In the genomic region with DNA sequence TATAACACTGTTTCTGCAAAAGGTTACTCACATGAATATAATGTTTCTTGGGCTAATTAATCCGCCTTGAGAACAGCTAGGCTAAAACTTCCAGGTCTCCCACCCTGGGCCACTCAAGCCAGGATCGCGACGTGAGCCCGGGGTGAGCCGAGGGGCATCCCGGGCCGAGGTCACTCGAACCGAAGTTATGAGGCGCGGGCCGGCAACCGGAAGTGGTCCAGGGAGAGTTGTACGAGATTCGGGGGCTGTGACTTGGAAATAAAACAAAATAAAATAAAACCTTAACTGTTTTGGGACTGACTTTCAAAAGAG, we compare ENCODE assay signal across 8 cellular contexts. TPM values are rescaled to one million over a fixed set of nuclear protein-coding genes. Genes with fewer than 3 reads are reported as not detected.
DNase-seq lines count a peak whose midpoint lies in the region; ATAC-seq and TF ChIP-seq lines count a peak whose summit lies in the region.

No MANE protein-coding gene starts in this region.

- H3K4me3 ChIP-seq in LNCaP clone FGC (ENCODE audit: low read depth, low read length): peak overlapping the region; percentile 71

- TF ChIP-seq CTCF in Calu3 (IDR thresholded peaks at IDR 0.05; ENCODE audit: unreplicated experiment): no peak
- TF ChIP-seq CTCF in LNCaP clone FGC (IDR thresholded peaks at IDR 0.05; ENCODE audit: control insufficient read depth, extremely low read depth, insufficient read depth): no peak

- no peaks in the 10 kb centered on the region for H3K27me3 Mint-ChIP-seq in Calu3 (ENCODE audit: unreplicated experiment)
- no peaks in the 10 kb centered on the region for H3K27me3 Mint-ChIP-seq in dendritic cell treated with granulocyte-macrophage colony-stimulating factor and Interleukin-4, amounts not matched to agents 40 ng/mL and 50 ng/mL, for 4 days
- H3K27me3 Mint-ChIP-seq in naive B cell: no peaks in the 10 kb centered on the region

- H3K36me3 Mint-ChIP-seq in Calu3 (ENCODE audit: insufficient read depth, unreplicated experiment) (peaks cover 39% of the 10 kb centered on the region), naive B cell (peaks cover 6 to 8% of the 10 kb centered on the region in 2 donors)
- peaks cover 37% of the 10 kb centered on the region for H3K36me3 Mint-ChIP-seq in dendritic cell treated with granulocyte-macrophage colony-stimulating factor and Interleukin-4, amounts not matched to agents 40 ng/mL and 50 ng/mL, for 4 days (ENCODE audit: low read depth)

- no peaks in the 10 kb centered on the region for H3K9me3 Mint-ChIP-seq in Calu3 (ENCODE audit: low read depth, unreplicated experiment)
- H3K9me3 Mint-ChIP-seq in dendritic cell treated with granulocyte-macrophage colony-stimulating factor and Interleukin-4, amounts not matched to agents 40 ng/mL and 50 ng/mL, for 4 days: no peaks in the 10 kb centered on the region
- peaks cover 0 to 10% (median 0%) of the 10 kb centered on the region in 7 donors for H3K9me3 Mint-ChIP-seq in naive B cell

- ATAC-seq in GM21737 (IDR thresholded peaks at IDR 0.05; ENCODE audit: unreplicated experiment) (peak; percentile 22), naive B cell (ENCODE audit: low read depth in 2 of 2) (no peak), esophagus mucosa (no peak)

- BruUV-seq in Calu3 (replicated peaks; lab: Mats Ljungman, UMichigan): no TSS peak

- no peak for TF ChIP-seq POLR2A in erythroblast (IDR thresholded peaks at IDR 0.05; ENCODE audit: low read length)

- CTCF ChIA-PET in Calu3 (lab: Charles Lee): no interaction called here

- peak overlapping the region; percentile 80 for H3K27ac Mint-ChIP-seq in Calu3 (ENCODE audit: unreplicated experiment)
- H3K27ac Mint-ChIP-seq in dendritic cell treated with granulocyte-macrophage colony-stimulating factor and Interleukin-4, amounts not matched to agents 40 ng/mL and 50 ng/mL, for 4 days: peak overlapping the region; percentile 97
- peak overlapping the region; percentile 86 to 97 (median 96) for H3K27ac Mint-ChIP-seq in naive B cell

- H3K4me3 Mint-ChIP-seq in Calu3 (ENCODE audit: low read depth, unreplicated experiment) (peak overlapping the region; percentile 92), naive B cell (peak overlapping the region; percentile 73 to 96 (median 90))
- H3K4me3 Mint-ChIP-seq in dendritic cell treated with granulocyte-macrophage colony-stimulating factor and Interleukin-4, amounts not matched to agents 40 ng/mL and 50 ng/mL, for 4 days: peak overlapping the region; percentile 83

- H3K4me1 Mint-ChIP-seq in Calu3 (ENCODE audit: low read depth, unreplicated experiment) (peaks cover 42% of the 10 kb centered on the region), naive B cell (peaks cover 20 to 37% (median 33%) of the 10 kb centered on the region in 3 donors)
- peaks cover 44% of the 10 kb centered on the region for H3K4me1 Mint-ChIP-seq in dendritic cell treated with granulocyte-macrophage colony-stimulating factor and Interleukin-4, amounts not matched to agents 40 ng/mL and 50 ng/mL, for 4 days (ENCODE audit: low read depth)

- intact Hi-C loops in Calu3 (cut with micrococcal nuclease; ENCODE audit: unreplicated experiment): no loop called here
- intact Hi-C loops in dendritic cell treated with granulocyte-macrophage colony-stimulating factor and Interleukin-4, amounts not matched to agents 40 ng/mL and 50 ng/mL, for 4 days (cut with micrococcal nuclease): no loop called here

- DNase-seq in Calu3 (no peak), LNCaP clone FGC (ENCODE audit: low read depth) (no peak), naive B cell (no peak), NCI-H1417 treated with DMSO at 0.1 percent for 48 hours (lab: John Stamatoyannopoulos, UW) (no peak), erythroblast (lab: John Stamatoyannopoulos, UW) (no peak)

RNA-seq across cellular contexts. Expression of a gene that starts 0.3 kb away (rescaled TPM):
- 0.59 and 2.1 TPM in 2 replicates for total RNA-seq in Calu3 (2022)
- 10 to 100 TPM; 18.2 to 23.6 (median 21.5) TPM for polyA plus RNA-seq in naive B cell (ENCODE audit: low read depth in 6 of 6)
- total RNA-seq in esophagus mucosa: 4.1 TPM

RNA-seq across cellular contexts. Expression of a gene that starts 0.3 kb away (rescaled TPM):
- total RNA-seq in Calu3 (2022) (12.5 and 17.1 TPM in 2 replicates), esophagus mucosa (14.9 TPM)
- polyA plus RNA-seq in naive B cell (ENCODE audit: low read depth in 6 of 6): 10 to 100 TPM; 23.2 to 37.5 (median 30.0) TPM

RNA-seq across cellular contexts. Expression of a gene that starts 0.7 kb away (rescaled TPM):
- total RNA-seq in Calu3 (2022) (35.9 and 36.2 TPM in 2 replicates), esophagus mucosa (23.1 TPM)
- polyA plus RNA-seq in naive B cell (ENCODE audit: low read depth in 6 of 6): 10 to 100 TPM; 16.3 to 26.8 (median 24.7) TPM

RNA-seq across cellular contexts. Expression of a gene that starts 44.0 kb away (rescaled TPM):
- total RNA-seq in Calu3 (2022): 33.5 and 45.4 TPM in 2 replicates
- 100 to 1,000 TPM; 153 to 203 (median 175) TPM for polyA plus RNA-seq in naive B cell (ENCODE audit: low read depth in 6 of 6)
- 30.9 TPM for total RNA-seq in esophagus mucosa

RNA-seq across cellular contexts. Expression of a gene that starts 48.1 kb away (rescaled TPM):
- total RNA-seq in Calu3 (2022): 1.6 and 2.2 TPM in 2 replicates
- polyA plus RNA-seq in naive B cell (ENCODE audit: low read depth in 6 of 6): 1 to 10 TPM in 4 of 6 donors, under 1 TPM in 1, not detected in 1; 0.24 to 2.3 (median 1.4) TPM
- 3.5 TPM for total RNA-seq in esophagus mucosa
